ENCODE assay signal across 16 cellular contexts in genomic region chr6:126788961-126789365, GRCh38.
A peak's percentile ranks its signal among the peaks of the same experiment; 100 is the strongest.
DNase-seq lines count a peak whose midpoint lies in the region; ATAC-seq and TF ChIP-seq lines count a peak whose summit lies in the region.
"Had no signal": no experiment of that assay in that cellular context is flagged by ENCODE, and none has a peak within 500 bp of the region (broad histone marks: within the 10 kb centered on the region; RNA-seq: fewer than 3 reads in every experiment).

No MANE protein-coding gene starts in this region.

- H3K9ac ChIP-seq in SK-N-MC (ENCODE audit: insufficient read length) = no peak overlapping the region

- TF ChIP-seq CTCF in AG10803 (conservative IDR thresholded peaks at IDR 0.05; ENCODE audit: low read length) = no peak
- no peak for TF ChIP-seq CTCF in right lobe of liver (IDR thresholded peaks at IDR 0.05)
- no peak for TF ChIP-seq CTCF in sigmoid colon (IDR thresholded peaks at IDR 0.05)
- no peak for TF ChIP-seq CTCF in BE2C (IDR thresholded peaks at IDR 0.05; ENCODE audit: low read depth, low read length)

- DNase-seq in AG10803 (ENCODE audit: low read depth) (peak; percentile 55), SK-N-MC (ENCODE audit: low read depth, low spot score) (peak; percentile 72), right lobe of liver (no peak), sigmoid colon (peak; percentile 65), BE2C (no peak), NCI-H128 (lab: John Stamatoyannopoulos, UW; ENCODE audit: unreplicated experiment) (no peak)
- no peak for DNase-seq in activated T-cell treated with anti-CD3 and anti-CD28 coated beads, Interleukin-2, amount 50 U/mL, for 1 hour
- DNase-seq: DND-41, GOT3, Kasumi-1, MM.1S, NCI-H1092, NCI-H146, NCI-H2081, Peyer's patch had no signal

- no peaks in the 10 kb centered on the region for H3K9me3 ChIP-seq in SK-N-MC (ENCODE audit: low read depth, low read length)
- H3K9me3 ChIP-seq in right lobe of liver = no peaks in the 10 kb centered on the region
- H3K9me3 ChIP-seq in sigmoid colon = no peaks in the 10 kb centered on the region
- H3K9me3 ChIP-seq in BE2C = no peaks in the 10 kb centered on the region
- H3K9me3 ChIP-seq: Peyer's patch had no signal

- H3K27ac ChIP-seq in SK-N-MC = peak overlapping the region; percentile 6; the same call in 1 of the 2 replicates
- no peak overlapping the region for H3K27ac ChIP-seq in right lobe of liver
- no peak overlapping the region for H3K27ac ChIP-seq in sigmoid colon
- H3K27ac ChIP-seq: Peyer's patch had no signal

- intact Hi-C loops in right lobe of liver (cut with DNase I) = no loop called here
- intact Hi-C loops in sigmoid colon (cut with DNase I) = no loop called here

- H3K27me3 ChIP-seq in right lobe of liver (no peaks in the 10 kb centered on the region), sigmoid colon (no peaks in the 10 kb centered on the region), BE2C (no peaks in the 10 kb centered on the region)
- H3K27me3 ChIP-seq: Peyer's patch had no signal

- no peak for TF ChIP-seq EP300 in sigmoid colon (IDR thresholded peaks at IDR 0.05)

- TF ChIP-seq POLR2A in right lobe of liver (IDR thresholded peaks at IDR 0.05) = no peak
- TF ChIP-seq POLR2A in sigmoid colon (IDR thresholded peaks at IDR 0.05) = no peak

- H3K36me3 ChIP-seq in SK-N-MC (ENCODE audit: insufficient read depth, low read length) (no peaks in the 10 kb centered on the region), right lobe of liver (no peaks in the 10 kb centered on the region), sigmoid colon (no peaks in the 10 kb centered on the region), BE2C (no peaks in the 10 kb centered on the region)
- H3K36me3 ChIP-seq: Peyer's patch had no signal

- H3K4me1 ChIP-seq in right lobe of liver = no peaks in the 10 kb centered on the region
- peaks cover 0 to 33% (median 31%) of the 10 kb centered on the region in 4 donors for H3K4me1 ChIP-seq in sigmoid colon
- H3K4me1 ChIP-seq in BE2C = no peaks in the 10 kb centered on the region
- H3K4me1 ChIP-seq: Peyer's patch had no signal

- H3K4me3 ChIP-seq in AG10803 (ENCODE audit: low read length) = no peak overlapping the region
- peak overlapping the region; percentile 5 for H3K4me3 ChIP-seq in SK-N-MC
- no peak overlapping the region for H3K4me3 ChIP-seq in right lobe of liver
- no peak overlapping the region for H3K4me3 ChIP-seq in sigmoid colon
- no peak overlapping the region for H3K4me3 ChIP-seq in BE2C (ENCODE audit: low read depth, low read length)
- H3K4me3 ChIP-seq: Peyer's patch had no signal

- peak; percentile 43 to 65 (median 62) for ATAC-seq in right lobe of liver
- ATAC-seq in HG03095 (IDR thresholded peaks at IDR 0.05; ENCODE audit: unreplicated experiment) = no peak

- 46% methylated on average over 5 of the region's 5 CpGs for WGBS in right lobe of liver (ENCODE audit: insufficient coverage, low coverage, low lambda C conversion rate, missing lambda C conversion rate)
- 55 to 68% methylated on average over 5 of the region's 5 CpGs for WGBS in sigmoid colon, 2 donors

Comparison
In these comparisons a context has a peak if more than half of its experiments do, and no peak if none do; other contexts are left out.
1. DNase-seq: peak in AG10803 (single experiment), SK-N-MC (single experiment) and sigmoid colon (single experiment); none in right lobe of liver (0 of 3), BE2C (single experiment), NCI-H128 (single experiment) and activated T-cell treated with anti-CD3 and anti-CD28 coated beads, Interleukin-2, amount 50 U/mL, for 1 hour (single experiment).